ENCODE assay signal across 8 cellular contexts in genomic region chrX:102768984-102769761, GRCh38. TPM values are rescaled to one million over a fixed set of nuclear protein-coding genes. Genes with fewer than 3 reads are reported as not detected.
DNase-seq lines count a peak whose midpoint lies in the region; ATAC-seq and FAIRE-seq lines count a peak whose summit lies in the region.

No MANE protein-coding gene starts in this region.

- H3K27me3 ChIP-seq in small intestine (ENCODE audit: control insufficient read depth in 2 of 2, insufficient read depth in 2 of 2, low read length in 2 of 2), result no peaks in the 10 kb centered on the region

- DNase-seq in NCI-H2081 treated with DMSO at 0.1 percent for 48 hours (lab: John Stamatoyannopoulos, UW), result peak; percentile 73
- peak; percentile 51 for DNase-seq in UCSD-AML1 (lab: John Stamatoyannopoulos, UW; ENCODE audit: unreplicated experiment)
- DNase-seq in T47D (ENCODE audit: low read depth in 1 of 2, low spot score in 1 of 2), result peak; percentile 4 to 91
- DNase-seq in iPS-NIHi11 (ENCODE audit: low spot score), result peak; percentile 74
- DNase-seq in small intestine, result peak; percentile 89

- FAIRE-seq in A204.1 (lab: Jason Lieb, UNC) (peak; percentile 6), small intestine (lab: Jason Lieb, UNC) (no peak)

- in situ Hi-C loops in T47D (cut with HindIII; ENCODE audit: low pct_unique_long_range_greater_than_20kb, low sequenced_read_pairs), result no loop called here

- H3K36me3 ChIP-seq in small intestine (ENCODE audit: control insufficient read depth in 2 of 2, insufficient read depth in 2 of 2, low read length in 2 of 2), result no peaks in the 10 kb centered on the region

- H3K4me3 ChIP-seq in small intestine (ENCODE audit: low read depth in 1 of 2, low read length in 2 of 2), result peak overlapping the region; percentile 53 to 70

- peak overlapping the region; percentile 20 to 87 for H3K27ac ChIP-seq in small intestine (ENCODE audit: low read depth in 1 of 2, low read length in 1 of 2)

- ATAC-seq in GM18519 (IDR thresholded peaks at IDR 0.05; ENCODE audit: low FRiP score, unreplicated experiment), result peak; percentile 92
- ATAC-seq in HG03045 (IDR thresholded peaks at IDR 0.05; ENCODE audit: unreplicated experiment), result peak; percentile 98

- 1 to 23% (median 5%) methylated on average over 21 to 22 of the region's 22 CpGs for WGBS in small intestine, 3 donors

- no peaks in the 10 kb centered on the region for H3K4me1 ChIP-seq in small intestine (ENCODE audit: control insufficient read depth in 2 of 2, insufficient read depth in 1 of 2, low read depth in 1 of 2, low read length in 1 of 2)

- no peaks in the 10 kb centered on the region for H3K9me3 ChIP-seq in small intestine (ENCODE audit: control insufficient read depth, low read depth)

RNA-seq across cellular contexts. Expression of gene GPRASP3, which starts 48.6 kb away (rescaled TPM):
- polyA plus RNA-seq in small intestine, result 1 to 10 TPM in 2 of 3 donors, under 1 TPM in 1; 0.81 to 1.7 (median 1.3) TPM

RNA-seq across cellular contexts. Expression of gene GPRASP2, which starts 56.9 kb away (rescaled TPM):
- polyA plus RNA-seq in small intestine, result 1 to 10 TPM in 2 of 3 donors, under 1 TPM in 1; 0.45 to 5.6 (median 1.1) TPM

Comparison
In these comparisons a context has a peak if more than half of its experiments do, and no peak if none do; other contexts are left out.
1. Peak in every context shown above with its lines: DNase-seq, ATAC-seq, H3K4me3 ChIP-seq and H3K27ac ChIP-seq.